Comparison of ENCODE assay signal across 11 cellular contexts in the genomic region with DNA sequence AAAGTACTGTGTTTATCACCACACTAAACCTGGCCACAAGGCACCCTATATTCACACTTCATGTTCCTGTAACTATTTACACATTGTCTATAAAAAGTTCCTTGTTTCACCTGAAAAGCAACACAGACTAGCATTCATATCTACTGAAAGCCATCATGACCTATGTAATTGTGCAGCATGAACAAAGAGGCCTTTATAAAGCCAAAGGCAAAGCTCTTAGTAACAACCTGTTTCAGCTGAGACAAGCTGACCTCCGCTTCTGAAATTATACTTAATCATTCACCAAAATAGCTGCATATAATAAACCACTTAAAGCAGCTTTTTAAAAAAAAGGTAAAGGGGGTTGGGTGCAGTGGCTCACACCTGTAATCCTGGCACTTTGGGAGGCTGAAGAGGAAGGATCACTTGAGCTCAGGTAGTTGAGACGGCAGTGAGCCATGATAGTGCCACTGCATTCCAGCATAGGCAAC.
A peak's percentile ranks its signal among the peaks of the same experiment; 100 is the strongest.
DNase-seq lines count a peak whose midpoint lies in the region; ATAC-seq and TF ChIP-seq lines count a peak whose summit lies in the region.
"Had no signal": no experiment of that assay in that cellular context is flagged by ENCODE, and none has a peak within 500 bp of the region (broad histone marks: within the 10 kb centered on the region; RNA-seq: fewer than 3 reads in every experiment).

No MANE protein-coding gene starts in this region.

- no peak for DNase-seq in CD4-positive, CD25-positive, alpha-beta regulatory T cell
- peak; percentile 85 for DNase-seq in HT-29 (ENCODE audit: low spot score)
- no peak for DNase-seq in mesothelial cell of epicardium (ENCODE audit: low spot score in 2 of 2, unreplicated experiment in 2 of 2)
- DNase-seq in NCI-H524 treated with DMSO at 0.1 percent for 48 hours (lab: John Stamatoyannopoulos, UW), result no peak
- DNase-seq in nephron progenitor cell, result no peak
- DNase-seq in stimulated activated CD4-positive, alpha-beta T cell treated with anti-CD3 and anti-CD28 coated beads, Interleukin-2, amount 100 ng/mL, for 48 hours, result no peak
- DNase-seq: activated T-cell treated with anti-CD3 and anti-CD28 coated beads, Interleukin-2, amount 50 U/mL, for 24 hours; AML-193; NCI-H345 had no signal

- H3K27ac ChIP-seq in CD4-positive, CD25-positive, alpha-beta regulatory T cell (ENCODE audit: insufficient read depth, low read length, poor library complexity, severe bottlenecking), result no peak overlapping the region
- H3K27ac ChIP-seq in VCaP, result peak overlapping the region; percentile 57

- no peak overlapping the region for H3K4me3 ChIP-seq in CD4-positive, CD25-positive, alpha-beta regulatory T cell (ENCODE audit: low read depth, low read length)

- no peaks in the 10 kb centered on the region for H3K27me3 ChIP-seq in CD4-positive, CD25-positive, alpha-beta regulatory T cell (ENCODE audit: control insufficient read depth, insufficient read depth, low read length)

- peaks cover 11% of the 10 kb centered on the region for H3K36me3 Mint-ChIP-seq in CD4-positive, CD25-positive, alpha-beta regulatory T cell
- peaks cover 11% of the 10 kb centered on the region for H3K36me3 Mint-ChIP-seq in mesothelial cell of epicardium
- H3K36me3 Mint-ChIP-seq in nephron progenitor cell (ENCODE audit: low read depth), result no peaks in the 10 kb centered on the region

- no peak for ATAC-seq in CD4-positive, CD25-positive, alpha-beta regulatory T cell (ENCODE audit: low read depth in 2 of 2)
- no peak for ATAC-seq in GM18858 (IDR thresholded peaks at IDR 0.05; ENCODE audit: unreplicated experiment)

- H3K4me1 Mint-ChIP-seq in CD4-positive, CD25-positive, alpha-beta regulatory T cell, result peaks cover 4 to 9% (median 7%) of the 10 kb centered on the region in 4 donors
- peaks cover 6% of the 10 kb centered on the region for H3K4me1 Mint-ChIP-seq in mesothelial cell of epicardium
- H3K4me1 Mint-ChIP-seq in nephron progenitor cell, result no peaks in the 10 kb centered on the region

- no peak overlapping the region for H3K4me3 Mint-ChIP-seq in CD4-positive, CD25-positive, alpha-beta regulatory T cell
- H3K4me3 Mint-ChIP-seq in mesothelial cell of epicardium (no peak overlapping the region), nephron progenitor cell (no peak overlapping the region)
- H3K4me3 Mint-ChIP-seq: activated T-cell treated with anti-CD3 and anti-CD28 coated beads, Interleukin-2, amount 50 U/mL, for 24 hours had no signal

- peak overlapping the region in 2 of 3 donors; percentile 79 to 80 for H3K27ac Mint-ChIP-seq in CD4-positive, CD25-positive, alpha-beta regulatory T cell
- H3K27ac Mint-ChIP-seq in mesothelial cell of epicardium (peak overlapping the region; percentile 89), nephron progenitor cell (no peak overlapping the region)

- TF ChIP-seq CTCF in VCaP (conservative IDR thresholded peaks at IDR 0.05) (no peak), mesothelial cell of epicardium (IDR thresholded peaks at IDR 0.05; ENCODE audit: unreplicated experiment) (no peak), nephron progenitor cell (IDR thresholded peaks at IDR 0.05) (no peak)

- no peaks in the 10 kb centered on the region for H3K4me1 ChIP-seq in CD4-positive, CD25-positive, alpha-beta regulatory T cell (ENCODE audit: control insufficient read depth, insufficient read depth, low read length, poor library complexity, severe bottlenecking)

- H3K36me3 ChIP-seq in CD4-positive, CD25-positive, alpha-beta regulatory T cell (ENCODE audit: control insufficient read depth, insufficient read depth, low read length), result no peaks in the 10 kb centered on the region

- no peaks in the 10 kb centered on the region for H3K27me3 Mint-ChIP-seq in CD4-positive, CD25-positive, alpha-beta regulatory T cell
- H3K27me3 Mint-ChIP-seq in mesothelial cell of epicardium (ENCODE audit: low read depth), result no peaks in the 10 kb centered on the region
- H3K27me3 Mint-ChIP-seq in nephron progenitor cell (ENCODE audit: low read depth, poor library complexity), result no peaks in the 10 kb centered on the region
- H3K27me3 Mint-ChIP-seq: activated T-cell treated with anti-CD3 and anti-CD28 coated beads, Interleukin-2, amount 50 U/mL, for 24 hours had no signal

- peaks cover 0 to 2% (median 0%) of the 10 kb centered on the region in 7 donors for H3K9me3 Mint-ChIP-seq in CD4-positive, CD25-positive, alpha-beta regulatory T cell
- H3K9me3 Mint-ChIP-seq in mesothelial cell of epicardium (no peaks in the 10 kb centered on the region), nephron progenitor cell (peaks cover 28% of the 10 kb centered on the region)
- H3K9me3 Mint-ChIP-seq: activated T-cell treated with anti-CD3 and anti-CD28 coated beads, Interleukin-2, amount 50 U/mL, for 24 hours had no signal

- no peaks in the 10 kb centered on the region for H3K9me3 ChIP-seq in CD4-positive, CD25-positive, alpha-beta regulatory T cell (ENCODE audit: control insufficient read depth in 2 of 2, low read length in 2 of 2)
